Comparison of ENCODE assay signal across 20 cellular contexts in genomic region chrX:38154818-38155217, GRCh38.
"Had no signal": no experiment of that assay in that cellular context is flagged by ENCODE, and none has a peak within 500 bp of the region (broad histone marks: within the 10 kb centered on the region; RNA-seq: fewer than 3 reads in every experiment).

No MANE protein-coding gene starts in this region.

- H3K36me3 ChIP-seq: breast epithelium, gastrocnemius medialis, WERI-Rb-1 had no signal

- H3K27ac ChIP-seq: breast epithelium, esophagus muscularis mucosa, gastrocnemius medialis, WERI-Rb-1 had no signal

- H3K4me3 ChIP-seq: breast epithelium, esophagus muscularis mucosa, gastrocnemius medialis, mucosa of descending colon had no signal

- H3K27me3 ChIP-seq: esophagus muscularis mucosa had no signal

- ATAC-seq: activated CD8-positive, alpha-beta T cell treated with anti-CD3 and anti-CD28 coated beads, Interleukin-2, amount 10 ng/mL, durations not matched to agents 7 days and 5 days; gastrocnemius medialis; SK-N-SH treated with all-trans-retinoic acid at 6 μM for 48 hours; stimulated activated naive CD8-positive, alpha-beta T cell treated with anti-CD3 and anti-CD28 coated beads, Interleukin-15, Interleukin-2, amounts not matched to agents 100 U/mL and 50 U/mL, for 24 hours had no signal

- H3K9me3 ChIP-seq: breast epithelium, esophagus muscularis mucosa, gastrocnemius medialis, mucosa of descending colon had no signal

- DNase-seq: activated CD4-positive, alpha-beta T cell treated with anti-CD3 and anti-CD28 coated beads for 1 hour; activated CD4-positive, alpha-beta T cell treated with anti-CD3 and anti-CD28 coated beads, Interleukin-2, amount 50 U/mL, for 1 hour; activated CD8-positive, alpha-beta T cell treated with anti-CD3 and anti-CD28 coated beads, Interleukin-2, amount 10 ng/mL, durations not matched to agents 7 days and 5 days; activated naive CD4-positive, alpha-beta T cell; activated T-cell treated with anti-CD3 and anti-CD28 coated beads, Interleukin-2, amount 50 U/mL, for 1 hour; gastrocnemius medialis; head of caudate nucleus; islet precursor cell; left cardiac atrium; mesendoderm; naive B cell; occipital lobe; stimulated activated CD4-positive, alpha-beta T cell treated with anti-CD3 and anti-CD28 coated beads, Interleukin-12 subunit alpha, Interleukin-12 subunit beta, amount 100 ng/mL, for 4 hours; stimulated activated CD4-positive, alpha-beta T cell treated with anti-CD3 and anti-CD28 coated beads, Interleukin-4, amount 100 ng/mL, for 4 hours; stimulated activated naive CD8-positive, alpha-beta T cell treated with anti-CD3 and anti-CD28 coated beads, Interleukin-15, Interleukin-2, amounts not matched to agents 100 U/mL and 50 U/mL, for 24 hours; WERI-Rb-1 had no signal

- H3K4me1 ChIP-seq: breast epithelium, esophagus muscularis mucosa, gastrocnemius medialis had no signal
